Comparison of ENCODE assay signal across 1 cellular context in the genomic region with DNA sequence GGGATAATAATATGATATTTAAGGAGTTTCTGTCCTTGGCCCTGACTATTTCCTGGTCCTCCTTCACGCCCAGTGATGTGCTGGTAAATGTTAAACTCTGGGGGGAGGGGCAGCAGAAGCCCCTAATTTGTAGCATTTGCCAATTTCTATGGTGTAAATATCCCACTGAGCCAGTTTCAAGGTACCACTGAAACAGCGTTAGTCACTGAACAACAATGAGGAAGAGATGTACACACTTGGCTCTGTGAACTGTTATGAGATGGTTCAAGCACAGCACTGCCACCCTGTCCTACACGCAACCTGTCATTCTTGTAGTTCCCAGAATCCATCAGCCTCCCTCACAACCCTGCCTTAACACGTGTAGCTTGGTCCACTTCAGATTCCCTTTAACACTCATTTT.
A peak's percentile ranks its signal among the peaks of the same experiment; 100 is the strongest.
TF ChIP-seq lines count a peak whose summit lies in the region.

No MANE protein-coding gene starts in this region.

TF ChIP-seq in HCT116, 20 proteins besides CTCF, POLR2A, EP300 and RAD21 (continued from another document):
- TF ChIP-seq MAX (IDR thresholded peaks at IDR 0.05) (no peak; the same call in 1 of the 2 replicates), EGR1 (IDR thresholded peaks at IDR 0.05; ENCODE audit: low read depth) (no peak), SP1 (IDR thresholded peaks at IDR 0.05; ENCODE audit: low read depth) (no peak), CEBPB (IDR thresholded peaks at IDR 0.05; ENCODE audit: low read depth) (no peak), FOSL1 (IDR thresholded peaks at IDR 0.05; ENCODE audit: low read depth) (peak; percentile 38; the same call in 1 of the 2 replicates), ZFX (IDR thresholded peaks at IDR 0.05) (no peak), TCF7L2 (IDR thresholded peaks at IDR 0.05; ENCODE audit: borderline replicate concordance, extremely low read depth, insufficient read depth, insufficient read length) (no peak), YY1 (IDR thresholded peaks at IDR 0.05; ENCODE audit: extremely low read depth, insufficient replicate concordance, low read depth, low read length) (no peak), SIN3A (IDR thresholded peaks at IDR 0.05; ENCODE audit: low read depth) (no peak), EZH2 (IDR thresholded peaks at IDR 0.05) (no peak), ZNF274 (IDR thresholded peaks at IDR 0.05; ENCODE audit: low read depth, low read length) (no peak), POLR2AphosphoS5 (IDR thresholded peaks at IDR 0.05; ENCODE audit: low read depth, low read length) (peak; percentile 42; the same call in 1 of the 2 replicates), ZBTB33 (IDR thresholded peaks at IDR 0.05; ENCODE audit: extremely low read depth, insufficient replicate concordance, low read length) (no peak), ELF1 (IDR thresholded peaks at IDR 0.05; ENCODE audit: borderline replicate concordance, low read depth) (peak; percentile 8; the same call in 1 of the 2 replicates)
- TF ChIP-seq, protein P1, sequence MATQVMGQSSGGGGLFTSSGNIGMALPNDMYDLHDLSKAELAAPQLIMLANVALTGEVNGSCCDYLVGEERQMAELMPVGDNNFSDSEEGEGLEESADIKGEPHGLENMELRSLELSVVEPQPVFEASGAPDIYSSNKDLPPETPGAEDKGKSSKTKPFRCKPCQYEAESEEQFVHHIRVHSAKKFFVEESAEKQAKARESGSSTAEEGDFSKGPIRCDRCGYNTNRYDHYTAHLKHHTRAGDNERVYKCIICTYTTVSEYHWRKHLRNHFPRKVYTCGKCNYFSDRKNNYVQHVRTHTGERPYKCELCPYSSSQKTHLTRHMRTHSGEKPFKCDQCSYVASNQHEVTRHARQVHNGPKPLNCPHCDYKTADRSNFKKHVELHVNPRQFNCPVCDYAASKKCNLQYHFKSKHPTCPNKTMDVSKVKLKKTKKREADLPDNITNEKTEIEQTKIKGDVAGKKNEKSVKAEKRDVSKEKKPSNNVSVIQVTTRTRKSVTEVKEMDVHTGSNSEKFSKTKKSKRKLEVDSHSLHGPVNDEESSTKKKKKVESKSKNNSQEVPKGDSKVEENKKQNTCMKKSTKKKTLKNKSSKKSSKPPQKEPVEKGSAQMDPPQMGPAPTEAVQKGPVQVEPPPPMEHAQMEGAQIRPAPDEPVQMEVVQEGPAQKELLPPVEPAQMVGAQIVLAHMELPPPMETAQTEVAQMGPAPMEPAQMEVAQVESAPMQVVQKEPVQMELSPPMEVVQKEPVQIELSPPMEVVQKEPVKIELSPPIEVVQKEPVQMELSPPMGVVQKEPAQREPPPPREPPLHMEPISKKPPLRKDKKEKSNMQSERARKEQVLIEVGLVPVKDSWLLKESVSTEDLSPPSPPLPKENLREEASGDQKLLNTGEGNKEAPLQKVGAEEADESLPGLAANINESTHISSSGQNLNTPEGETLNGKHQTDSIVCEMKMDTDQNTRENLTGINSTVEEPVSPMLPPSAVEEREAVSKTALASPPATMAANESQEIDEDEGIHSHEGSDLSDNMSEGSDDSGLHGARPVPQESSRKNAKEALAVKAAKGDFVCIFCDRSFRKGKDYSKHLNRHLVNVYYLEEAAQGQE (IDR thresholded peaks at IDR 0.05; ENCODE audit: low read depth) = no peak
- TF ChIP-seq, protein P2, sequence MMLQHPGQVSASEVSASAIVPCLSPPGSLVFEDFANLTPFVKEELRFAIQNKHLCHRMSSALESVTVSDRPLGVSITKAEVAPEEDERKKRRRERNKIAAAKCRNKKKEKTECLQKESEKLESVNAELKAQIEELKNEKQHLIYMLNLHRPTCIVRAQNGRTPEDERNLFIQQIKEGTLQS (IDR thresholded peaks at IDR 0.05) = no peak
